12 cellular contexts compared by ENCODE assay signal in genomic region chr16:3787924-3788661, GRCh38.
DNase-seq lines count a peak whose midpoint lies in the region; ATAC-seq and TF ChIP-seq lines count a peak whose summit lies in the region.
"Had no signal": no experiment of that assay in that cellular context is flagged by ENCODE, and none has a peak within 500 bp of the region (broad histone marks: within the 10 kb centered on the region; RNA-seq: fewer than 3 reads in every experiment).

No MANE protein-coding gene starts in this region.

- ATAC-seq in GM19023 (IDR thresholded peaks at IDR 0.05; ENCODE audit: unreplicated experiment) (peak; percentile 87), HG02642 (IDR thresholded peaks at IDR 0.05; ENCODE audit: poor library complexity, unreplicated experiment) (peak; percentile 78), HG03558 (IDR thresholded peaks at IDR 0.05; ENCODE audit: extremely low read depth, unreplicated experiment) (peak; percentile 38), HG03025 (IDR thresholded peaks at IDR 0.05; ENCODE audit: low FRiP score, unreplicated experiment) (no peak), GM19328 (IDR thresholded peaks at IDR 0.05; ENCODE audit: unreplicated experiment) (no peak)
- no peak for ATAC-seq in effector memory CD8-positive, alpha-beta T cell (replicated peaks)
- ATAC-seq: PC-3 had no signal

- peak; percentile 57 for DNase-seq in GM10248 (ENCODE audit: extremely low spot score)
- DNase-seq in hypothalamus (lab: John Stamatoyannopoulos, UW), result no peak
- DNase-seq in effector memory CD8-positive, alpha-beta T cell, result no peak
- DNase-seq: activated naive CD8-positive, alpha-beta T cell treated with anti-CD3 and anti-CD28 coated beads, Interleukin-2, amount 10 ng/mL, durations not matched to agents 7 days and 5 days; mesendoderm; PC-3; stomach had no signal

- H3K4me3 Mint-ChIP-seq in effector memory CD8-positive, alpha-beta T cell, result no peak overlapping the region

- H3K36me3 Mint-ChIP-seq in effector memory CD8-positive, alpha-beta T cell (ENCODE audit: insufficient read depth), result peaks cover 62% of the 10 kb centered on the region

- POLR2A ChIA-PET in GM10248 (lab: Yijun Ruan, JAX), result interaction anchor here (0.6 kb wide), 1 partner anchor 15 kb away, joined by 3 read pairs; no protein-coding TSS in a partner anchor

- H3K9me3 Mint-ChIP-seq in effector memory CD8-positive, alpha-beta T cell, result no peaks in the 10 kb centered on the region
- H3K9me3 Mint-ChIP-seq: activated naive CD8-positive, alpha-beta T cell treated with anti-CD3 and anti-CD28 coated beads, Interleukin-2, amount 10 ng/mL, durations not matched to agents 7 days and 5 days had no signal

- no peak for TF ChIP-seq CTCF in GM10248 (IDR thresholded peaks at IDR 0.05; ENCODE audit: control extremely low read depth, extremely low read depth, low read depth, missing control alignments)

- CTCF ChIA-PET in GM10248 (lab: Yijun Ruan, JAX), result no interaction called here

- no peaks in the 10 kb centered on the region for H3K27me3 Mint-ChIP-seq in effector memory CD8-positive, alpha-beta T cell
- H3K27me3 Mint-ChIP-seq: activated naive CD8-positive, alpha-beta T cell treated with anti-CD3 and anti-CD28 coated beads, Interleukin-2, amount 10 ng/mL, durations not matched to agents 7 days and 5 days had no signal

- peaks cover 42 to 45% of the 10 kb centered on the region in 2 donors for H3K4me1 Mint-ChIP-seq in effector memory CD8-positive, alpha-beta T cell (ENCODE audit: low read depth in 2 of 2)

- H3K27ac Mint-ChIP-seq in effector memory CD8-positive, alpha-beta T cell, result no peak overlapping the region
- H3K27ac Mint-ChIP-seq: activated naive CD8-positive, alpha-beta T cell treated with anti-CD3 and anti-CD28 coated beads, Interleukin-2, amount 10 ng/mL, durations not matched to agents 7 days and 5 days had no signal

Comparison
In these comparisons a context has a peak if more than half of its experiments do, and no peak if none do; other contexts are left out.
1. ATAC-seq: peak in GM19023 (single experiment), HG02642 (single experiment) and HG03558 (single experiment); none in HG03025 (single experiment), GM19328 (single experiment) and effector memory CD8-positive, alpha-beta T cell (single experiment).